8 cellular contexts compared by ENCODE assay signal in genomic region chr19:10961073-10961762, GRCh38. TPM values are rescaled to one million over a fixed set of nuclear protein-coding genes. Genes with fewer than 3 reads are reported as not detected.
DNase-seq lines count a peak whose midpoint lies in the region; ATAC-seq and TF ChIP-seq lines count a peak whose summit lies in the region.

No MANE protein-coding gene starts in this region.

- H3K4me3 ChIP-seq in lung (peak overlapping the region; percentile 82), thoracic aorta (peak overlapping the region; percentile 87)

- H3K36me3 ChIP-seq in lung (ENCODE audit: control insufficient read depth in 2 of 2, insufficient read depth in 2 of 2, low read length in 2 of 2) (no peaks in the 10 kb centered on the region), thoracic aorta (no peaks in the 10 kb centered on the region)

- H3K4me1 ChIP-seq in lung (ENCODE audit: control insufficient read depth in 2 of 2, insufficient read depth in 2 of 2, low read length in 2 of 2) (peaks cover 4 to 12% of the 10 kb centered on the region in 2 donors), thoracic aorta (ENCODE audit: control insufficient read depth in 1 of 2, low read depth in 2 of 2) (peaks cover 8 to 27% of the 10 kb centered on the region in 2 donors)

- H3K27me3 ChIP-seq in lung (ENCODE audit: control insufficient read depth, insufficient read depth) = no peaks in the 10 kb centered on the region
- no peaks in the 10 kb centered on the region for H3K27me3 ChIP-seq in thoracic aorta (replicated peaks; ENCODE audit: insufficient read depth)

- in situ Hi-C loops in SK-MEL-5 (cut with HindIII; ENCODE audit: low pct_unique_long_range_greater_than_20kb, low sequenced_read_pairs) = no loop called here

- H3K27ac ChIP-seq in lung (ENCODE audit: low read depth in 1 of 2, low read length in 1 of 2) (peak overlapping the region; percentile 89 to 93), thoracic aorta (peak overlapping the region; percentile 73 to 76)

- WGBS in lung, 2 donors = 1% methylated on average over 25 to 87 of the region's 88 CpGs

- ATAC-seq in GM18519 (IDR thresholded peaks at IDR 0.05; ENCODE audit: low FRiP score, unreplicated experiment) (peak; percentile 19), HG03039 (IDR thresholded peaks at IDR 0.05; ENCODE audit: unreplicated experiment) (peak; percentile 28), lung (ENCODE audit: insufficient read depth, low FRiP score) (peak; percentile 44), thoracic aorta (ENCODE audit: insufficient number of reproducible peaks, low FRiP score, low read depth) (peak; percentile 9)

- TF ChIP-seq CTCF in lung (IDR thresholded peaks at IDR 0.05; ENCODE audit: control extremely low read depth, extremely low read depth) = no peak
- no peak for TF ChIP-seq CTCF in thoracic aorta (IDR thresholded peaks at IDR 0.05)

- H3K9me3 ChIP-seq in lung (ENCODE audit: control insufficient read depth in 2 of 2, insufficient read depth in 1 of 2, low read length in 1 of 2) = no peaks in the 10 kb centered on the region
- H3K9me3 ChIP-seq in thoracic aorta = no peaks in the 10 kb centered on the region

- DNase-seq in AG08395 (ENCODE audit: low spot score) (peak; percentile 21), SK-MEL-5 (ENCODE audit: low read depth, low spot score) (peak; percentile 13), ecto neural progenitor cell (ENCODE audit: low spot score) (peak; percentile 72), lung (ENCODE audit: low spot score) (no peak), thoracic aorta (ENCODE audit: low spot score) (no peak), T-helper 9 cell (no peak)

RNA-seq across cellular contexts. Expression of gene SMARCA4, which starts 0.4 kb away (rescaled TPM):
- 5.8 and 7.2 TPM in 2 replicates for total RNA-seq in SK-MEL-5 (2014; rRNA removed; shearing (Covaris generic))
- polyA plus RNA-seq in SK-MEL-5 (2015; cell fraction: cytosol; rRNA removed) = 6.5 and 7.5 TPM in 2 replicates
- polyA plus RNA-seq in SK-MEL-5 (2015; cell fraction: nucleus; rRNA removed) = 57.2 and 67.3 TPM in 2 replicates
- 100 to 1,000 TPM; 112 to 116 TPM for total RNA-seq in lung
- 10 to 100 TPM; 52.3 to 69.9 TPM for polyA plus RNA-seq in lung
- 10 to 100 TPM; 63.8 to 85.9 TPM for total RNA-seq in thoracic aorta

RNA-seq across cellular contexts. Expression of gene TIMM29, which starts 32.6 kb away (rescaled TPM):
- 19.3 and 23.0 TPM in 2 replicates for total RNA-seq in SK-MEL-5 (2014; rRNA removed; shearing (Covaris generic))
- 20.3 and 21.3 TPM in 2 replicates for polyA plus RNA-seq in SK-MEL-5 (2015; cell fraction: cytosol; rRNA removed)
- 5.1 and 11.1 TPM in 2 replicates for polyA plus RNA-seq in SK-MEL-5 (2015; cell fraction: nucleus; rRNA removed)
- 10 to 100 TPM; 17.7 to 20.4 TPM for total RNA-seq in lung
- polyA plus RNA-seq in lung = 10 to 100 TPM; 15.6 to 16.8 TPM
- 10 to 100 TPM; 33.3 to 34.8 TPM for total RNA-seq in thoracic aorta

RNA-seq across cellular contexts. Expression of gene YIPF2, which starts 32.8 kb away (rescaled TPM):
- total RNA-seq in SK-MEL-5 (2014; rRNA removed; shearing (Covaris generic)) = 42.8 and 45.3 TPM in 2 replicates
- polyA plus RNA-seq in SK-MEL-5 (2015; cell fraction: cytosol; rRNA removed) = 50.7 and 55.8 TPM in 2 replicates
- 53.0 and 54.9 TPM in 2 replicates for polyA plus RNA-seq in SK-MEL-5 (2015; cell fraction: nucleus; rRNA removed)
- total RNA-seq in lung = 10 to 100 TPM; 54.7 to 73.9 TPM
- 10 to 100 TPM; 60.9 to 77.8 TPM for polyA plus RNA-seq in lung
- total RNA-seq in thoracic aorta = 10 to 100 TPM; 51.2 to 79.6 TPM

Comparison
In these comparisons a context has a peak if more than half of its experiments do, and no peak if none do; other contexts are left out.
1. DNase-seq: peak in AG08395 (single experiment), SK-MEL-5 (single experiment) and ecto neural progenitor cell (single experiment); none in lung (single experiment), thoracic aorta (single experiment) and T-helper 9 cell (single experiment).
2. Peak in every context shown above with its lines, with median percentiles within 50 percentile points of each other: ATAC-seq.